21 cellular contexts compared by ENCODE assay signal in genomic region chr15:56492786-56493555, GRCh38. TPM values are rescaled to one million over a fixed set of nuclear protein-coding genes. Genes with fewer than 3 reads are reported as not detected.
DNase-seq lines count a peak whose midpoint lies in the region; ATAC-seq and TF ChIP-seq lines count a peak whose summit lies in the region.
"Had no signal": no experiment of that assay in that cellular context is flagged by ENCODE, and none has a peak within 500 bp of the region (broad histone marks: within the 10 kb centered on the region; RNA-seq: fewer than 3 reads in every experiment).

No MANE protein-coding gene starts in this region.

- H2AFZ ChIP-seq in neuronal stem cell (ENCODE audit: low read length), result no peak overlapping the region

- H3K36me3 ChIP-seq in neuronal stem cell (replicated peaks in 1 of 2; ENCODE audit: control insufficient read depth in 2 of 2, insufficient read depth in 2 of 2, low read length in 2 of 2), result no peaks in the 10 kb centered on the region

- no peak overlapping the region for H2BK15ac ChIP-seq in neuronal stem cell (ENCODE audit: low read length)

- H3K9me3 ChIP-seq in neuronal stem cell (replicated peaks in 1 of 2; ENCODE audit: control insufficient read depth in 2 of 2, insufficient read depth in 1 of 2, low read depth in 1 of 2, low read length in 2 of 2), result no peaks in the 10 kb centered on the region
- H3K9me3 ChIP-seq: Caco-2, SK-N-SH had no signal

- peaks cover 6% of the 10 kb centered on the region for H3K27me3 Mint-ChIP-seq in activated CD8-positive, alpha-beta memory T cell treated with anti-CD3 and anti-CD28 coated beads, Interleukin-2, amount 10 ng/mL, durations not matched to agents 7 days and 5 days

- H2BK120ac ChIP-seq in neuronal stem cell (ENCODE audit: low read depth, low read length), result no peak overlapping the region

- no peak overlapping the region for H3K4me2 ChIP-seq in neuronal stem cell (ENCODE audit: insufficient read depth, low read length, poor library complexity, severe bottlenecking)
- H3K4me2 ChIP-seq: KMS-11, SK-N-SH had no signal

- H3K4me3 Mint-ChIP-seq in activated CD8-positive, alpha-beta memory T cell treated with anti-CD3 and anti-CD28 coated beads, Interleukin-2, amount 10 ng/mL, durations not matched to agents 7 days and 5 days, result no peak overlapping the region
- H3K4me3 Mint-ChIP-seq: CD4-positive, CD25-positive, alpha-beta regulatory T cell had no signal

- ATAC-seq in activated CD8-positive, alpha-beta memory T cell treated with anti-CD3 and anti-CD28 coated beads, Interleukin-2, amount 10 ng/mL, durations not matched to agents 7 days and 5 days, result no peak
- ATAC-seq in HG03342 (IDR thresholded peaks at IDR 0.05; ENCODE audit: unreplicated experiment), result no peak
- ATAC-seq: HCT116, Panc1 had no signal

- POLR2A ChIA-PET in RWPE1 (lab: Yijun Ruan, JAX; ENCODE audit: low non-redundant PET), result no interaction called here

- no peaks in the 10 kb centered on the region for H3K79me1 ChIP-seq in neuronal stem cell (ENCODE audit: low read depth, low read length)

- no peak overlapping the region for H3K9ac ChIP-seq in neuronal stem cell (ENCODE audit: low read depth, low read length, poor library complexity)
- H3K9ac ChIP-seq: KMS-11, SK-N-SH had no signal

- WGBS in neuronal stem cell (ENCODE audit: extremely low coverage in 2 of 2, insufficient read length in 2 of 2, insufficient replicate concordance in 1 of 2), 2 donors, result no CpG with 5 or more reads among the region's 4 CpGs

- H3K4ac ChIP-seq in neuronal stem cell (ENCODE audit: low read length), result no peak overlapping the region

- no peak overlapping the region for H3K14ac ChIP-seq in neuronal stem cell (ENCODE audit: low read length)

- H2BK12ac ChIP-seq in neuronal stem cell (ENCODE audit: low read length), result no peak overlapping the region

- H3K4me1 Mint-ChIP-seq in activated CD8-positive, alpha-beta memory T cell treated with anti-CD3 and anti-CD28 coated beads, Interleukin-2, amount 10 ng/mL, durations not matched to agents 7 days and 5 days, result peaks cover 13% of the 10 kb centered on the region

- no peak for TF ChIP-seq CTCF in RWPE1 (conservative IDR thresholded peaks at IDR 0.05; ENCODE audit: low read depth)

- no peak overlapping the region for H4K91ac ChIP-seq in neuronal stem cell (ENCODE audit: low read depth, low read length, poor library complexity)

- H2AK5ac ChIP-seq in neuronal stem cell (ENCODE audit: low read depth, low read length), result no peak overlapping the region

- H3K27me3 ChIP-seq in neuronal stem cell (ENCODE audit: control insufficient read depth in 3 of 3, insufficient read depth in 3 of 3, low read depth in 1 of 3, low read length in 3 of 3), result no peaks in the 10 kb centered on the region

- H3K23ac ChIP-seq in neuronal stem cell (ENCODE audit: low read depth, low read length, poor library complexity), result no peak overlapping the region

- no peaks in the 10 kb centered on the region for H3K9me3 Mint-ChIP-seq in activated CD8-positive, alpha-beta memory T cell treated with anti-CD3 and anti-CD28 coated beads, Interleukin-2, amount 10 ng/mL, durations not matched to agents 7 days and 5 days (ENCODE audit: low read depth)

- H3K27ac ChIP-seq in neuronal stem cell (replicated peaks; ENCODE audit: low read length) (no peak overlapping the region), RWPE1 (no peak overlapping the region)
- H3K27ac ChIP-seq: HL-60, KMS-11 had no signal

- DNase-seq in activated CD8-positive, alpha-beta memory T cell treated with anti-CD3 and anti-CD28 coated beads, Interleukin-2, amount 10 ng/mL, durations not matched to agents 7 days and 5 days, result peak; percentile 61
- no peak for DNase-seq in activated CD8-positive, alpha-beta memory T cell treated with anti-CD3 and anti-CD28 coated beads, Interleukin-2, amount 50 U/mL, for 48 hours
- peak; percentile 78 for DNase-seq in KBM-7
- peak; percentile 21 for DNase-seq in RPMI8226
- no peak for DNase-seq in neuronal stem cell (ENCODE audit: low spot score)
- no peak for DNase-seq in amniotic stem cell (lab: John Stamatoyannopoulos, UW)
- DNase-seq in RWPE1 (ENCODE audit: low spot score), result no peak
- DNase-seq: ACHN, Caco-2, DMS153, NCI-H1092, NCI-H2081 treated with DMSO at 0.1 percent for 48 hours, NCI-H446, SHP77, SK-N-SH had no signal

- peak overlapping the region; percentile 17 for H3K18ac ChIP-seq in neuronal stem cell (ENCODE audit: low read length)

- no peaks in the 10 kb centered on the region for H3K4me1 ChIP-seq in neuronal stem cell (ENCODE audit: control insufficient read depth in 2 of 2, insufficient read depth in 1 of 2, low read depth in 1 of 2, low read length in 2 of 2)
- H3K4me1 ChIP-seq: Caco-2 had no signal

- H2BK5ac ChIP-seq in neuronal stem cell (ENCODE audit: low read length), result no peak overlapping the region

- in situ Hi-C loops in KBM-7 (cut with MboI; ENCODE audit: low pct_unique_long_range_greater_than_20kb, low sequenced_read_pairs), result loop anchor here (25.0 kb wide), 2 partner anchors 394 to 819 kb away; no protein-coding TSS in a partner anchor

- no peak overlapping the region for H4K8ac ChIP-seq in neuronal stem cell (ENCODE audit: low read depth, low read length)

- H3K27ac Mint-ChIP-seq in activated CD8-positive, alpha-beta memory T cell treated with anti-CD3 and anti-CD28 coated beads, Interleukin-2, amount 10 ng/mL, durations not matched to agents 7 days and 5 days, result no peak overlapping the region
- H3K27ac Mint-ChIP-seq: CD4-positive, CD25-positive, alpha-beta regulatory T cell had no signal

- H3K36me3 Mint-ChIP-seq in activated CD8-positive, alpha-beta memory T cell treated with anti-CD3 and anti-CD28 coated beads, Interleukin-2, amount 10 ng/mL, durations not matched to agents 7 days and 5 days, result no peaks in the 10 kb centered on the region
- H3K36me3 Mint-ChIP-seq: CD4-positive, CD25-positive, alpha-beta regulatory T cell had no signal

- H3K4me3 ChIP-seq in neuronal stem cell (ENCODE audit: low read length in 2 of 2), result peak overlapping the region in 1 of 2 donors; percentile 9

- CTCF ChIA-PET in activated CD8-positive, alpha-beta memory T cell treated with anti-CD3 and anti-CD28 coated beads, Interleukin-2, amount 10 ng/mL, durations not matched to agents 7 days and 5 days (lab: Charles Lee), result interaction anchor here (1.6 to 3.3 kb wide), 3 partner anchors 253 to 376 kb away, joined by 3 to 24 read pairs (median 4); no protein-coding TSS in a partner anchor
- CTCF ChIA-PET in RWPE1 (lab: Yijun Ruan, JAX), result interaction anchor here (0.7 kb wide), 1 partner anchor 813 kb away, joined by 3 read pairs; no protein-coding TSS in a partner anchor

RNA-seq across cellular contexts. Expression of gene MNS1, which starts 28.0 kb away (rescaled TPM):
- total RNA-seq in activated CD8-positive, alpha-beta memory T cell treated with anti-CD3 and anti-CD28 coated beads, Interleukin-2, amount 10 ng/mL, durations not matched to agents 7 days and 5 days, result under 1 TPM; 0.44 to 0.94 TPM
- 2.5 TPM for polyA plus RNA-seq in neuronal stem cell (2013, experiment 1 of 2)
- 2.4 TPM for polyA plus RNA-seq in neuronal stem cell (2013, experiment 2 of 2)
- total RNA-seq: CD4-positive, CD25-positive, alpha-beta regulatory T cell had no signal
- polyA plus RNA-seq: CD4-positive, CD25-positive, alpha-beta regulatory T cell had no signal

Comparison
In these comparisons a context has a peak if more than half of its experiments do, and no peak if none do; other contexts are left out.
1. DNase-seq: peak in activated CD8-positive, alpha-beta memory T cell treated with anti-CD3 and anti-CD28 coated beads, Interleukin-2, amount 10 ng/mL, durations not matched to agents 7 days and 5 days (single experiment), KBM-7 (single experiment) and RPMI8226 (single experiment); none in activated CD8-positive, alpha-beta memory T cell treated with anti-CD3 and anti-CD28 coated beads, Interleukin-2, amount 50 U/mL, for 48 hours (single experiment), neuronal stem cell (single experiment), amniotic stem cell (single experiment) and RWPE1 (single experiment).